ENCODE assay signal across 17 cellular contexts in genomic region chr1:226631229-226632000, GRCh38.
DNase-seq lines count a peak whose midpoint lies in the region; ATAC-seq and TF ChIP-seq lines count a peak whose summit lies in the region.
"Had no signal": no experiment of that assay in that cellular context is flagged by ENCODE, and none has a peak within 500 bp of the region (broad histone marks: within the 10 kb centered on the region; RNA-seq: fewer than 3 reads in every experiment).

No MANE protein-coding gene starts in this region.

- H3K36me3 ChIP-seq in vagina, result peaks cover 0 to 8% of the 10 kb centered on the region in 2 donors

- H3K4me3 ChIP-seq in vagina, result no peak overlapping the region
- H3K4me3 ChIP-seq: left lung had no signal

- no peak for ATAC-seq in stimulated activated naive CD8-positive, alpha-beta T cell treated with anti-CD3 and anti-CD28 coated beads, Interleukin-15, Interleukin-2, amounts not matched to agents 100 U/mL and 50 U/mL, for 24 hours
- no peak for ATAC-seq in GM21737 (IDR thresholded peaks at IDR 0.05; ENCODE audit: unreplicated experiment)
- ATAC-seq in GM18861 (IDR thresholded peaks at IDR 0.05; ENCODE audit: unreplicated experiment), result no peak
- ATAC-seq: esophagus mucosa, left lung, right cardiac atrium, SK-N-SH treated with all-trans-retinoic acid at 6 μM for 48 hours had no signal

- no peaks in the 10 kb centered on the region for H3K27me3 ChIP-seq in vagina
- H3K27me3 ChIP-seq: left lung had no signal

- peaks cover 24% of the 10 kb centered on the region for H3K36me3 Mint-ChIP-seq in stimulated activated naive CD8-positive, alpha-beta T cell treated with anti-CD3 and anti-CD28 coated beads, Interleukin-15, Interleukin-2, amounts not matched to agents 100 ng/mL and 50 ng/mL, for 24 hours (ENCODE audit: low read depth)
- peaks cover 28% of the 10 kb centered on the region for H3K36me3 Mint-ChIP-seq in dendritic cell treated with granulocyte-macrophage colony-stimulating factor and Interleukin-4, amounts not matched to agents 40 ng/mL and 50 ng/mL, for 4 days (ENCODE audit: low read depth)
- H3K36me3 Mint-ChIP-seq in activated T-helper 1 cell treated with anti-CD3 and anti-CD28 coated beads, Interleukin-12 subunit alpha, Interleukin-12 subunit beta, Interleukin-2, Interleukin-4 antibody, amounts not matched to agents 30 ng/mL and 10 ng/mL and 1 ng/mL, durations not matched to agents 14 hours and 24 hours and 36 hours (ENCODE audit: low read depth), result peaks cover 35% of the 10 kb centered on the region

- no peaks in the 10 kb centered on the region for H3K9me3 ChIP-seq in vagina
- H3K9me3 ChIP-seq: left lung had no signal

- H3K27ac ChIP-seq in vagina, result peak overlapping the region; percentile 5
- H3K27ac ChIP-seq: left lung had no signal

- H3K9me3 Mint-ChIP-seq in stimulated activated naive CD8-positive, alpha-beta T cell treated with anti-CD3 and anti-CD28 coated beads, Interleukin-15, Interleukin-2, amounts not matched to agents 100 ng/mL and 50 ng/mL, for 24 hours, result no peaks in the 10 kb centered on the region
- H3K9me3 Mint-ChIP-seq in dendritic cell treated with granulocyte-macrophage colony-stimulating factor and Interleukin-4, amounts not matched to agents 40 ng/mL and 50 ng/mL, for 4 days, result no peaks in the 10 kb centered on the region
- H3K9me3 Mint-ChIP-seq in activated T-helper 1 cell treated with anti-CD3 and anti-CD28 coated beads, Interleukin-12 subunit alpha, Interleukin-12 subunit beta, Interleukin-2, Interleukin-4 antibody, amounts not matched to agents 30 ng/mL and 10 ng/mL and 1 ng/mL, durations not matched to agents 14 hours and 24 hours and 36 hours, result no peaks in the 10 kb centered on the region

- DNase-seq in stimulated activated naive CD8-positive, alpha-beta T cell treated with anti-CD3 and anti-CD28 coated beads, Interleukin-15, Interleukin-2, amounts not matched to agents 100 U/mL and 50 U/mL, for 24 hours, result no peak
- DNase-seq in posterior vena cava (ENCODE audit: low spot score), result peak; percentile 51
- DNase-seq in vagina (ENCODE audit: extremely low spot score in 2 of 2), result no peak
- DNase-seq in activated T-helper 1 cell treated with anti-CD3 and anti-CD28 coated beads, Interleukin-12 subunit alpha, Interleukin-12 subunit beta, Interleukin-2, Interleukin-4 antibody, amounts not matched to agents 30 ng/mL and 10 ng/mL and 1 ng/mL, durations not matched to agents 14 hours and 24 hours and 36 hours (ENCODE audit: low spot score), result no peak
- DNase-seq: amniotic stem cell; DMS79; NCI-H187 treated with DMSO at 0.1 percent for 48 hours; NCI-H510A; stimulated activated CD4-positive, alpha-beta T cell treated with anti-CD3 and anti-CD28 coated beads, Interleukin-2, amount 100 ng/mL, for 48 hours had no signal

- TF ChIP-seq POLR2A in vagina (IDR thresholded peaks at IDR 0.05), result no peak

- no peak for TF ChIP-seq CTCF in vagina (IDR thresholded peaks at IDR 0.05)

- no peaks in the 10 kb centered on the region for H3K27me3 Mint-ChIP-seq in stimulated activated naive CD8-positive, alpha-beta T cell treated with anti-CD3 and anti-CD28 coated beads, Interleukin-15, Interleukin-2, amounts not matched to agents 100 ng/mL and 50 ng/mL, for 24 hours
- no peaks in the 10 kb centered on the region for H3K27me3 Mint-ChIP-seq in dendritic cell treated with granulocyte-macrophage colony-stimulating factor and Interleukin-4, amounts not matched to agents 40 ng/mL and 50 ng/mL, for 4 days
- peaks cover 5% of the 10 kb centered on the region for H3K27me3 Mint-ChIP-seq in activated T-helper 1 cell treated with anti-CD3 and anti-CD28 coated beads, Interleukin-12 subunit alpha, Interleukin-12 subunit beta, Interleukin-2, Interleukin-4 antibody, amounts not matched to agents 30 ng/mL and 10 ng/mL and 1 ng/mL, durations not matched to agents 14 hours and 24 hours and 36 hours (ENCODE audit: insufficient read depth)

- H3K4me3 Mint-ChIP-seq in stimulated activated naive CD8-positive, alpha-beta T cell treated with anti-CD3 and anti-CD28 coated beads, Interleukin-15, Interleukin-2, amounts not matched to agents 100 ng/mL and 50 ng/mL, for 24 hours, result no peak overlapping the region
- no peak overlapping the region for H3K4me3 Mint-ChIP-seq in dendritic cell treated with granulocyte-macrophage colony-stimulating factor and Interleukin-4, amounts not matched to agents 40 ng/mL and 50 ng/mL, for 4 days
- no peak overlapping the region for H3K4me3 Mint-ChIP-seq in activated T-helper 1 cell treated with anti-CD3 and anti-CD28 coated beads, Interleukin-12 subunit alpha, Interleukin-12 subunit beta, Interleukin-2, Interleukin-4 antibody, amounts not matched to agents 30 ng/mL and 10 ng/mL and 1 ng/mL, durations not matched to agents 14 hours and 24 hours and 36 hours

- H3K4me1 ChIP-seq in vagina, result peaks cover 50% of the 10 kb centered on the region

- peaks cover 67% of the 10 kb centered on the region for H3K4me1 Mint-ChIP-seq in stimulated activated naive CD8-positive, alpha-beta T cell treated with anti-CD3 and anti-CD28 coated beads, Interleukin-15, Interleukin-2, amounts not matched to agents 100 ng/mL and 50 ng/mL, for 24 hours (ENCODE audit: low read depth)
- H3K4me1 Mint-ChIP-seq in dendritic cell treated with granulocyte-macrophage colony-stimulating factor and Interleukin-4, amounts not matched to agents 40 ng/mL and 50 ng/mL, for 4 days (ENCODE audit: low read depth), result peaks cover 74% of the 10 kb centered on the region
- H3K4me1 Mint-ChIP-seq in activated T-helper 1 cell treated with anti-CD3 and anti-CD28 coated beads, Interleukin-12 subunit alpha, Interleukin-12 subunit beta, Interleukin-2, Interleukin-4 antibody, amounts not matched to agents 30 ng/mL and 10 ng/mL and 1 ng/mL, durations not matched to agents 14 hours and 24 hours and 36 hours (ENCODE audit: low read depth), result peaks cover 54% of the 10 kb centered on the region

- intact Hi-C loops in dendritic cell treated with granulocyte-macrophage colony-stimulating factor and Interleukin-4, amounts not matched to agents 40 ng/mL and 50 ng/mL, for 4 days (cut with micrococcal nuclease), result loop anchor here (10.0 kb wide), 1 partner anchor 313 kb away; the partner anchor contains the start of gene COQ8A
- intact Hi-C loops in posterior vena cava (cut with DNase I) (no loop called here), vagina (cut with DNase I) (loop anchor here (10.0 kb wide), 1 partner anchor 103 kb away; the partner anchor contains the start of gene ITPKB)
- intact Hi-C loops in activated T-helper 1 cell treated with anti-CD3 and anti-CD28 coated beads, Interleukin-12 subunit alpha, Interleukin-12 subunit beta, Interleukin-2, Interleukin-4 antibody, amounts not matched to agents 30 ng/mL and 10 ng/mL and 1 ng/mL, durations not matched to agents 14 hours and 24 hours and 36 hours (cut with micrococcal nuclease), result no loop called here

- peak overlapping the region; percentile 1 for H3K27ac Mint-ChIP-seq in stimulated activated naive CD8-positive, alpha-beta T cell treated with anti-CD3 and anti-CD28 coated beads, Interleukin-15, Interleukin-2, amounts not matched to agents 100 ng/mL and 50 ng/mL, for 24 hours
- H3K27ac Mint-ChIP-seq in dendritic cell treated with granulocyte-macrophage colony-stimulating factor and Interleukin-4, amounts not matched to agents 40 ng/mL and 50 ng/mL, for 4 days, result peak overlapping the region; percentile 25
- H3K27ac Mint-ChIP-seq in activated T-helper 1 cell treated with anti-CD3 and anti-CD28 coated beads, Interleukin-12 subunit alpha, Interleukin-12 subunit beta, Interleukin-2, Interleukin-4 antibody, amounts not matched to agents 30 ng/mL and 10 ng/mL and 1 ng/mL, durations not matched to agents 14 hours and 24 hours and 36 hours, result no peak overlapping the region

Comparison
In these comparisons a context has a peak if more than half of its experiments do, and no peak if none do; other contexts are left out.
1. intact Hi-C loops: an anchor here in dendritic cell treated with granulocyte-macrophage colony-stimulating factor and Interleukin-4, amounts not matched to agents 40 ng/mL and 50 ng/mL, for 4 days (10.0 kb wide) and vagina (10.0 kb wide); none called in posterior vena cava and activated T-helper 1 cell treated with anti-CD3 and anti-CD28 coated beads, Interleukin-12 subunit alpha, Interleukin-12 subunit beta, Interleukin-2, Interleukin-4 antibody, amounts not matched to agents 30 ng/mL and 10 ng/mL and 1 ng/mL, durations not matched to agents 14 hours and 24 hours and 36 hours.